ENCODE assay signal across 34 cellular contexts in the genomic region with DNA sequence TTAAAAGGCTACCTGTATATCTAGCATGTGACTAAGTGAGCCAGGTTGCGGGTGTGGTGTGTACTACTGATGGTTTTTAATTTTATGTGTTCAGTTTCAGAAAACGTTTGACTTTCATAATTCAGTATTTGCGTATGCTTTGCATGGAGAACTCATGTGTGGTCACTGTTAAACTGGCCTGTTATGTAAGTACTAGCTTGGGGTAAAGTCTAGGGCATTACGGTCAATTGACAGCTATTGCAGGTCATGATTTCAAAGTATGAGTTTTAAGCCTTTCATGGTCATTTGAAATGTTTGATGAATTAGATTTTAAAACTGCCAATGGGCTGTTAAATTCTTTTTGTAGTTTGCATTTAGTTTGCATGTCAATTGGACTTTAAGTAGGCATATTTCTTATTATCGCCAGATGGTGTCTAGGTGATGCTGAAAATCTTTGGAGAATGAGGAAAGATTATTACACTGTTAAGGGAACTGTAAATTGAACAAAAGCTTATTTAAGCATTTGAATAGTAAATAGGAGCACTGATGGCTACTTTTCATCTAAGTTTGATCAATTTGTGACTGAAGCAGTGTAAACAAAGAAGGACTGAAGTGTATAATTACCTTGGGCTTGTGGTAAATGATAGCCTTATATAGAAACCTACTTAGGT.
"Had no signal": no experiment of that assay in that cellular context is flagged by ENCODE, and none has a peak within 500 bp of the region (broad histone marks: within the 10 kb centered on the region; RNA-seq: fewer than 3 reads in every experiment).

No MANE protein-coding gene starts in this region.

- H3K9ac ChIP-seq: neural progenitor cell, parathyroid adenoma had no signal

- H3K9me3 ChIP-seq: adrenal gland, ascending aorta, gastroesophageal sphincter, lower lobe of right lung, psoas muscle, stomach, thyroid gland, upper lobe of left lung had no signal

- H3K79me2 ChIP-seq: hepatocyte, parathyroid adenoma had no signal

- H3K27ac ChIP-seq: adrenal gland, ascending aorta, brain microvascular endothelial cell, coronary artery, dorsolateral prefrontal cortex, gastroesophageal sphincter, hepatocyte, lower lobe of right lung, neural progenitor cell, parathyroid adenoma, psoas muscle, stomach, thyroid gland, upper lobe of left lung, VCaP had no signal

- H3K36me3 Mint-ChIP-seq: activated naive CD8-positive, alpha-beta T cell treated with anti-CD3 and anti-CD28 coated beads for 36 hours; natural killer cell; neural progenitor cell; stimulated activated naive B cell treated with anti-CD40 and anti-IgM and Interleukin-4, amounts not matched to agents 10 μg/mL and 1 μg/mL and 100 μg/mL, for 72 hours had no signal

- H3K27me3 Mint-ChIP-seq: activated naive CD8-positive, alpha-beta T cell treated with anti-CD3 and anti-CD28 coated beads for 36 hours; effector memory CD8-positive, alpha-beta T cell; stimulated activated naive B cell treated with anti-CD40 and anti-IgM and Interleukin-4, amounts not matched to agents 10 μg/mL and 1 μg/mL and 100 μg/mL, for 72 hours had no signal

- DNase-seq: activated CD4-positive, alpha-beta T cell treated with anti-CD3 and anti-CD28 coated beads for 4 hours; activated CD4-positive, alpha-beta T cell treated with anti-CD3 and anti-CD28 coated beads, Interleukin-2, amount 50 U/mL, for 4 hours; activated CD8-positive, alpha-beta memory T cell treated with anti-CD3 and anti-CD28 coated beads for 24 hours; activated CD8-positive, alpha-beta memory T cell treated with anti-CD3 and anti-CD28 coated beads, Interleukin-2, amount 50 U/mL, for 4 hours; activated effector memory CD4-positive, alpha-beta T cell treated with anti-CD3 and anti-CD28 coated beads, Interleukin-2, amount 50 U/mL, for 16 hours; activated naive CD4-positive, alpha-beta T cell treated with anti-CD3 and anti-CD28 coated beads for 36 hours; activated naive CD8-positive, alpha-beta T cell treated with anti-CD3 and anti-CD28 coated beads for 36 hours; activated T-cell treated with anti-CD3 and anti-CD28 coated beads, Interleukin-2, amount 50 U/mL, for 1 hour; adrenal gland; brain microvascular endothelial cell; dorsolateral prefrontal cortex; effector memory CD8-positive, alpha-beta T cell; lower lobe of right lung; mesenchymal stem cell; natural killer cell; occipital lobe; psoas muscle; stimulated activated CD4-positive, alpha-beta T cell treated with anti-CD3 and anti-CD28 coated beads, Interleukin-2, amount 100 ng/mL, for 24 hours; stimulated activated naive B cell treated with anti-CD40 and anti-IgM and Interleukin-4, amounts not matched to agents 10 μg/mL and 1 μg/mL and 100 μg/mL, for 72 hours; stomach; T-helper 9 cell; thyroid gland; upper lobe of left lung had no signal

- FAIRE-seq: endothelial cell of umbilical vein, TTC549 had no signal

- H3K9me3 Mint-ChIP-seq: activated naive CD8-positive, alpha-beta T cell treated with anti-CD3 and anti-CD28 coated beads for 36 hours; activated T-helper 1 cell treated with anti-CD3 and anti-CD28 coated beads, Interleukin-12 subunit alpha, Interleukin-12 subunit beta, Interleukin-2, Interleukin-4 antibody, amounts not matched to agents 30 ng/mL and 10 ng/mL and 1 ng/mL, durations not matched to agents 14 hours and 24 hours and 36 hours; neural progenitor cell had no signal

- H3K27ac Mint-ChIP-seq: activated naive CD4-positive, alpha-beta T cell treated with anti-CD3 and anti-CD28 coated beads for 36 hours; activated naive CD8-positive, alpha-beta T cell treated with anti-CD3 and anti-CD28 coated beads for 36 hours; activated T-helper 1 cell treated with anti-CD3 and anti-CD28 coated beads, Interleukin-12 subunit alpha, Interleukin-12 subunit beta, Interleukin-2, Interleukin-4 antibody, amounts not matched to agents 30 ng/mL and 10 ng/mL and 1 ng/mL, durations not matched to agents 14 hours and 24 hours and 36 hours; effector memory CD8-positive, alpha-beta T cell; natural killer cell; neural progenitor cell; stimulated activated naive B cell treated with anti-CD40 and anti-IgM and Interleukin-4, amounts not matched to agents 10 μg/mL and 1 μg/mL and 100 μg/mL, for 72 hours had no signal

- H3K4me1 Mint-ChIP-seq: activated naive CD8-positive, alpha-beta T cell treated with anti-CD3 and anti-CD28 coated beads for 36 hours; natural killer cell; neural progenitor cell; stimulated activated naive B cell treated with anti-CD40 and anti-IgM and Interleukin-4, amounts not matched to agents 10 μg/mL and 1 μg/mL and 100 μg/mL, for 72 hours had no signal

- H3K4me1 ChIP-seq: adrenal gland, ascending aorta, gastroesophageal sphincter, lower lobe of right lung, neural progenitor cell, parathyroid adenoma, psoas muscle, stomach, thyroid gland, upper lobe of left lung had no signal

- H3K4me3 ChIP-seq: adrenal gland, ascending aorta, coronary artery, dorsolateral prefrontal cortex, gastroesophageal sphincter, hepatocyte, lower lobe of right lung, neural progenitor cell, psoas muscle, smooth muscle cell, stomach, thyroid gland, upper lobe of left lung had no signal

- H3K4me3 Mint-ChIP-seq: activated naive CD4-positive, alpha-beta T cell treated with anti-CD3 and anti-CD28 coated beads for 36 hours; activated naive CD8-positive, alpha-beta T cell treated with anti-CD3 and anti-CD28 coated beads for 36 hours; activated T-helper 1 cell treated with anti-CD3 and anti-CD28 coated beads, Interleukin-12 subunit alpha, Interleukin-12 subunit beta, Interleukin-2, Interleukin-4 antibody, amounts not matched to agents 30 ng/mL and 10 ng/mL and 1 ng/mL, durations not matched to agents 14 hours and 24 hours and 36 hours; effector memory CD8-positive, alpha-beta T cell; natural killer cell; neural progenitor cell; stimulated activated naive B cell treated with anti-CD40 and anti-IgM and Interleukin-4, amounts not matched to agents 10 μg/mL and 1 μg/mL and 100 μg/mL, for 72 hours had no signal

- H3K27me3 ChIP-seq: adrenal gland, ascending aorta, brain microvascular endothelial cell, gastroesophageal sphincter, hepatocyte, neural progenitor cell, stomach, thyroid gland, upper lobe of left lung had no signal

- H2AFZ ChIP-seq: hepatocyte, neural progenitor cell, parathyroid adenoma had no signal

- H3K4me2 ChIP-seq: hepatocyte, neural progenitor cell, smooth muscle cell had no signal

- H3K36me3 ChIP-seq: adrenal gland, ascending aorta, brain microvascular endothelial cell, gastroesophageal sphincter, lower lobe of right lung, neural progenitor cell, stomach, thyroid gland, upper lobe of left lung had no signal

- ATAC-seq: effector memory CD8-positive, alpha-beta T cell; gastroesophageal sphincter; lower lobe of right lung; natural killer cell; psoas muscle; stimulated activated naive B cell treated with anti-CD40 and anti-IgM and Interleukin-4, amounts not matched to agents 10 μg/mL and 1 μg/mL and 100 μg/mL, for 72 hours had no signal
